Comparison of ENCODE assay signal across 22 cellular contexts in genomic region chr6:21046276-21046675, GRCh38.
DNase-seq lines count a peak whose midpoint lies in the region; ATAC-seq and TF ChIP-seq lines count a peak whose summit lies in the region.
"Had no signal": no experiment of that assay in that cellular context is flagged by ENCODE, and none has a peak within 500 bp of the region (broad histone marks: within the 10 kb centered on the region; RNA-seq: fewer than 3 reads in every experiment).

No MANE protein-coding gene starts in this region.

- no peak for TF ChIP-seq CTCF in GM23338 (conservative IDR thresholded peaks at IDR 0.05; ENCODE audit: low read depth in 2 of 2)
- no peak for TF ChIP-seq CTCF in astrocyte of the spinal cord (IDR thresholded peaks at IDR 0.05; ENCODE audit: low read depth, low read length)
- TF ChIP-seq CTCF in kidney epithelial cell (IDR thresholded peaks at IDR 0.05; ENCODE audit: insufficient read depth, low read length, poor library complexity, severe bottlenecking), result no peak
- TF ChIP-seq CTCF in osteocyte (IDR thresholded peaks at IDR 0.05), result no peak
- TF ChIP-seq CTCF in brain microvascular endothelial cell (IDR thresholded peaks at IDR 0.05; ENCODE audit: low read depth, low read length, missing control alignments), result no peak
- TF ChIP-seq CTCF in omental fat pad (IDR thresholded peaks at IDR 0.05), result no peak

- H3K4me2 ChIP-seq in GM23338, result no peak overlapping the region

- H3K79me2 ChIP-seq in GM23338 (replicated peaks; ENCODE audit: insufficient read depth), result no peaks in the 10 kb centered on the region

- H3K9me3 Mint-ChIP-seq in GM23338, result no peaks in the 10 kb centered on the region
- H3K9me3 Mint-ChIP-seq in osteocyte (ENCODE audit: unreplicated experiment), result no peaks in the 10 kb centered on the region

- no peaks in the 10 kb centered on the region for H3F3A ChIP-seq in GM23338 (replicated peaks; ENCODE audit: low read depth)

- H4K20me1 ChIP-seq in GM23338 (replicated peaks; ENCODE audit: insufficient read depth), result no peaks in the 10 kb centered on the region

- H3K36me3 Mint-ChIP-seq in GM23338 (ENCODE audit: low read depth), result no peaks in the 10 kb centered on the region
- no peaks in the 10 kb centered on the region for H3K36me3 Mint-ChIP-seq in osteocyte (ENCODE audit: unreplicated experiment)

- in situ Hi-C loops in astrocyte of the spinal cord (cut with HindIII; ENCODE audit: low sequenced_read_pairs) (no loop called here), brain microvascular endothelial cell (cut with HindIII; ENCODE audit: low pct_ligation_motif_present, low sequenced_read_pairs) (no loop called here)

- H3K36me3 ChIP-seq in GM23338 (ENCODE audit: insufficient read depth), result no peaks in the 10 kb centered on the region
- H3K36me3 ChIP-seq in kidney epithelial cell (ENCODE audit: control insufficient read depth, insufficient read depth, low read length), result no peaks in the 10 kb centered on the region
- no peaks in the 10 kb centered on the region for H3K36me3 ChIP-seq in brain microvascular endothelial cell (replicated peaks)
- H3K36me3 ChIP-seq: sigmoid colon, tibial nerve had no signal

- no peaks in the 10 kb centered on the region for H3K4me1 ChIP-seq in GM23338 (ENCODE audit: insufficient read depth)
- H3K4me1 ChIP-seq: tibial nerve had no signal

- H3K27me3 ChIP-seq in GM23338 (ENCODE audit: insufficient read depth) (no peaks in the 10 kb centered on the region), kidney epithelial cell (ENCODE audit: control insufficient read depth, insufficient read depth, low read length) (no peaks in the 10 kb centered on the region), brain microvascular endothelial cell (replicated peaks) (no peaks in the 10 kb centered on the region)
- H3K27me3 ChIP-seq: sigmoid colon, tibial nerve had no signal

- H3K27ac ChIP-seq in GM23338 (ENCODE audit: low read depth) (no peak overlapping the region; the same call in 1 of the 2 replicates), brain microvascular endothelial cell (no peak overlapping the region)
- H3K27ac ChIP-seq: sigmoid colon, tibial nerve had no signal

- H3K27ac Mint-ChIP-seq in GM23338 (0 out of 2 replicates have a peak overlapping the region, but pooled peaks have one; percentile 18), osteocyte (ENCODE audit: unreplicated experiment) (peak overlapping the region; percentile 37)

- ATAC-seq in GM23338 (no peak; the same call in 2 of the 3 replicates), omental fat pad (ENCODE audit: low FRiP score) (no peak)
- ATAC-seq: stimulated activated naive CD8-positive, alpha-beta T cell treated with anti-CD3 and anti-CD28 coated beads, Interleukin-15, Interleukin-2, amounts not matched to agents 100 U/mL and 50 U/mL, for 24 hours had no signal

- H3K4me1 Mint-ChIP-seq in GM23338, result no peaks in the 10 kb centered on the region; the same call in 2 of the 3 replicates
- H3K4me1 Mint-ChIP-seq in osteocyte (ENCODE audit: unreplicated experiment), result peaks cover 15% of the 10 kb centered on the region

- no peak overlapping the region for H3K4me3 ChIP-seq in GM23338
- no peak overlapping the region for H3K4me3 ChIP-seq in astrocyte of the spinal cord (ENCODE audit: low read depth, low read length)
- no peak overlapping the region for H3K4me3 ChIP-seq in kidney epithelial cell (ENCODE audit: low read depth, low read length)
- no peak overlapping the region for H3K4me3 ChIP-seq in brain microvascular endothelial cell (ENCODE audit: low read depth, low read length)
- H3K4me3 ChIP-seq: sigmoid colon, tibial nerve had no signal

- no peak overlapping the region for H2AFZ ChIP-seq in GM23338

- DNase-seq in GM23338 (ENCODE audit: low spot score) (no peak), astrocyte of the spinal cord (ENCODE audit: low read depth, low spot score) (peak; percentile 8), kidney epithelial cell (ENCODE audit: low read depth) (peak; percentile 65), osteocyte (ENCODE audit: extremely low spot score, unreplicated experiment) (no peak), Kasumi-1 (lab: John Stamatoyannopoulos, UW) (no peak), brain microvascular endothelial cell (no peak), omental fat pad (ENCODE audit: low spot score) (no peak), GDM1 (lab: John Stamatoyannopoulos, UW) (no peak)
- DNase-seq: activated CD4-positive, alpha-beta T cell treated with anti-CD3 and anti-CD28 coated beads, Interleukin-2, amount 50 U/mL, for 1 hour; activated CD8-positive, alpha-beta memory T cell treated with anti-CD3 and anti-CD28 coated beads, Interleukin-2, amount 50 U/mL, for 4 hours; activated gamma-delta T cell treated with Interleukin-2 at 50 U/mL for 16 hours; amniotic stem cell; COR-L47; cortex of kidney; hypothalamus; NCI-H1105; NCI-H2081; SIG-M5; sigmoid colon; stimulated activated naive CD8-positive, alpha-beta T cell treated with anti-CD3 and anti-CD28 coated beads, Interleukin-15, Interleukin-2, amounts not matched to agents 100 U/mL and 50 U/mL, for 24 hours; T-helper 1 cell had no signal

- H3K9me2 ChIP-seq in GM23338 (ENCODE audit: insufficient read depth), result no peaks in the 10 kb centered on the region

- no peaks in the 10 kb centered on the region for H3K27me3 Mint-ChIP-seq in GM23338 (ENCODE audit: insufficient read depth, low read depth, poor library complexity)
- no peaks in the 10 kb centered on the region for H3K27me3 Mint-ChIP-seq in osteocyte (ENCODE audit: unreplicated experiment)

- H3K4me3 Mint-ChIP-seq in GM23338, result no peak overlapping the region
- no peak overlapping the region for H3K4me3 Mint-ChIP-seq in osteocyte (ENCODE audit: unreplicated experiment)

TF ChIP-seq in GM23338, 12 proteins besides CTCF, POLR2A, EP300 and RAD21:
- TF ChIP-seq EZH2 (IDR thresholded peaks at IDR 0.05; ENCODE audit: low read depth, unreplicated experiment), result no peak
- no peak for TF ChIP-seq POLR2AphosphoS5 (IDR thresholded peaks at IDR 0.05; ENCODE audit: low read depth)
- TF ChIP-seq CREB1 (CRISPR knock-in tag; IDR thresholded peaks at IDR 0.05; ENCODE audit: low read depth), result no peak
- no peak for TF ChIP-seq ZNF331 (CRISPR knock-in tag; IDR thresholded peaks at IDR 0.05; ENCODE audit: low read depth)
- no peak for TF ChIP-seq ZNF114 (CRISPR knock-in tag; IDR thresholded peaks at IDR 0.05)

Comparison
In these comparisons a context has a peak if more than half of its experiments do, and no peak if none do; other contexts are left out.
1. DNase-seq: peak in astrocyte of the spinal cord (single experiment) and kidney epithelial cell (single experiment); none in GM23338 (single experiment), osteocyte (single experiment), Kasumi-1 (0 of 2), brain microvascular endothelial cell (single experiment), omental fat pad (single experiment) and GDM1 (single experiment).